ENCODE assay signal across 38 cellular contexts in genomic region chr16:835373-835772, GRCh38. TPM values are rescaled to one million over a fixed set of nuclear protein-coding genes. Genes with fewer than 3 reads are reported as not detected.
"Had no signal": no experiment of that assay in that cellular context is flagged by ENCODE, and none has a peak within 500 bp of the region (broad histone marks: within the 10 kb centered on the region; RNA-seq: fewer than 3 reads in every experiment).

No MANE protein-coding gene starts in this region.

- H3K27ac ChIP-seq: KMS-11 had no signal

- DNase-seq: Karpas-422, Kasumi-1, MG63, MM.1S, MV-4-11, NCI-H1048, NCI-H1092, NCI-H1092 treated with DMSO at 0.1 percent for 48 hours, NCI-H1105, NCI-H1105 treated with DMSO at 0.1 percent for 48 hours, NCI-H1417, NCI-H1417 treated with DMSO at 0.1 percent for 48 hours, NCI-H1436, NCI-H1436 treated with DMSO at 0.1 percent for 48 hours, NCI-H146, NCI-H1694, NCI-H1694 treated with DMSO at 0.1 percent for 48 hours, NCI-H187, NCI-H187 treated with DMSO at 0.1 percent for 48 hours, NCI-H1930, NCI-H2029, NCI-H2029 treated with DMSO at 0.1 percent for 48 hours, NCI-H2081, NCI-H2081 treated with DMSO at 0.1 percent for 48 hours, NCI-H2107, NCI-H2171, NCI-H2171 treated with DMSO at 0.1 percent for 48 hours, NCI-H2227 treated with DMSO at 0.1 percent for 48 hours, NCI-H226, NCI-H345, NCI-H446, NCI-H446 treated with DMSO at 0.1 percent for 48 hours, NCI-H510A had no signal

- H3K9ac ChIP-seq: KMS-11 had no signal

- H3K4me2 ChIP-seq: KMS-11 had no signal

- H3K36me3 ChIP-seq: MG63 had no signal

- H3K4me3 ChIP-seq: MG63 had no signal

RNA-seq across cellular contexts. Expression of gene GNG13, which starts 34.8 kb away (rescaled TPM):
- total RNA-seq: LHCN-M2, M059J, MCF 10A, NCI-H460 had no signal
